ENCODE assay signal across 31 cellular contexts in genomic region chr9:84438391-84438790, GRCh38.
"Had no signal": no experiment of that assay in that cellular context is flagged by ENCODE, and none has a peak within 500 bp of the region (broad histone marks: within the 10 kb centered on the region; RNA-seq: fewer than 3 reads in every experiment).

No MANE protein-coding gene starts in this region.

- H3K4me1 ChIP-seq: breast epithelium, colonic mucosa had no signal

- H3K4me3 ChIP-seq: breast epithelium, cardiac muscle cell, colonic mucosa, dorsolateral prefrontal cortex had no signal

- H3K9me3 ChIP-seq: breast epithelium, colonic mucosa had no signal

- H3K27ac ChIP-seq: breast epithelium, cardiac muscle cell, colonic mucosa, dorsolateral prefrontal cortex, WERI-Rb-1 had no signal

- ATAC-seq: activated CD4-positive, CD25-positive, alpha-beta regulatory T cell treated with anti-CD3 and anti-CD28 coated beads, Interleukin-2, amount 50 U/mL, for 24 hours; activated CD8-positive, alpha-beta T cell treated with anti-CD3 and anti-CD28 coated beads for 36 hours; activated T-cell treated with anti-CD3 and anti-CD28 coated beads, Interleukin-2, amount 50 U/mL, for 4 hours; activated T-helper 17 cell treated with anti-CD3 and anti-CD28 coated beads, Interleukin-2, amount 50 U/mL, for 72 hours; esophagus mucosa; T-helper 17 cell had no signal

- H3K27me3 ChIP-seq: breast epithelium, cardiac muscle cell, colonic mucosa, dorsolateral prefrontal cortex had no signal

- FAIRE-seq: frontal cortex had no signal

- H3K36me3 ChIP-seq: breast epithelium, cardiac muscle cell, colonic mucosa, WERI-Rb-1 had no signal

- DNase-seq: activated B cell treated with CpG ODN at 0.5 μM for 24 hours; activated CD4-positive, alpha-beta T cell treated with anti-CD3 and anti-CD28 coated beads for 48 hours; activated CD4-positive, alpha-beta T cell treated with anti-CD3 and anti-CD28 coated beads, Interleukin-2, amount 50 U/mL, for 1 hour; activated CD4-positive, alpha-beta T cell treated with anti-CD3 and anti-CD28 coated beads, Interleukin-2, amount 50 U/mL, for 48 hours; activated CD8-positive, alpha-beta memory T cell treated with anti-CD3 and anti-CD28 coated beads for 24 hours; activated CD8-positive, alpha-beta T cell treated with anti-CD3 and anti-CD28 coated beads for 36 hours; activated effector memory CD4-positive, alpha-beta T cell treated with Interleukin-2 at 50 U/mL for 16 hours; activated gamma-delta T cell treated with Interleukin-2 at 50 U/mL for 16 hours; activated naive CD4-positive, alpha-beta T cell treated with anti-CD3 and anti-CD28 coated beads, Interleukin-2, amount 50 U/mL, for 16 hours; activated naive CD4-positive, alpha-beta T cell treated with Interleukin-2 at 50 U/mL for 16 hours; activated T-cell treated with anti-CD3 and anti-CD28 coated beads, Interleukin-2, amount 50 U/mL, for 4 hours; amniotic stem cell; aorta; central memory CD4-positive, alpha-beta T cell; cerebellar nuclear complex; colonic mucosa; dorsolateral prefrontal cortex; effector memory CD4-positive, alpha-beta T cell; endodermal cell; foreskin fibroblast; head of caudate nucleus; T-helper 1 cell; T-helper 17 cell; T1000; WERI-Rb-1 had no signal
